Comparison of ENCODE assay signal across 15 cellular contexts in the genomic region with DNA sequence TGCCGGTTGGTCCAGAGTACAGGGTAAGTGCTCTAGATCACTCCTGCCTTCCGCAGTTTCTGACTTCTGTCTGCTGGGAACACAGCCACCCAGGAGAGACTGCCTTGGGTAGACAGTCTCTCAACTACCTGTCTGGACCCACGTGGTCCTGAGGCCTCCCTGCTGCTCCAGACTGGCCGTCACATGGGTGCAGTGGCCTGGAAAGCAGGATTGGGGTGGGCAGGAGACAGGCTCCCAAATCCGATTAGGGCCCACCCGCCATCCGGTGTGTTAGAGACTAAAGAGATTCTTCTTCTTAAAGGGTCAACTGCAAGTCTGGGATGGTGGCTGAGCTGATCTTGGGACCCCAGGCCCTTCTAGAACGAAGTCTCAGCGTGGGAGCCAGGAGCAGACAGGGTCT.
A peak's percentile ranks its signal among the peaks of the same experiment; 100 is the strongest.
DNase-seq lines count a peak whose midpoint lies in the region; ATAC-seq lines count a peak whose summit lies in the region.
"Had no signal": no experiment of that assay in that cellular context is flagged by ENCODE, and none has a peak within 500 bp of the region (broad histone marks: within the 10 kb centered on the region; RNA-seq: fewer than 3 reads in every experiment).

No MANE protein-coding gene starts in this region.

- H3K9me3 Mint-ChIP-seq in dendritic cell treated with granulocyte-macrophage colony-stimulating factor and Interleukin-4, amounts not matched to agents 40 ng/mL and 50 ng/mL, for 4 days: no peaks in the 10 kb centered on the region
- no peaks in the 10 kb centered on the region for H3K9me3 Mint-ChIP-seq in naive B cell
- H3K9me3 Mint-ChIP-seq in activated T-helper 1 cell treated with anti-CD3 and anti-CD28 coated beads, Interleukin-12 subunit alpha, Interleukin-12 subunit beta, Interleukin-2, Interleukin-4 antibody, amounts not matched to agents 30 ng/mL and 10 ng/mL and 1 ng/mL, durations not matched to agents 14 hours and 24 hours and 36 hours: no peaks in the 10 kb centered on the region

- no peaks in the 10 kb centered on the region for H3K36me3 Mint-ChIP-seq in dendritic cell treated with granulocyte-macrophage colony-stimulating factor and Interleukin-4, amounts not matched to agents 40 ng/mL and 50 ng/mL, for 4 days (ENCODE audit: low read depth)
- H3K36me3 Mint-ChIP-seq in naive B cell: no peaks in the 10 kb centered on the region
- no peaks in the 10 kb centered on the region for H3K36me3 Mint-ChIP-seq in activated T-helper 1 cell treated with anti-CD3 and anti-CD28 coated beads, Interleukin-12 subunit alpha, Interleukin-12 subunit beta, Interleukin-2, Interleukin-4 antibody, amounts not matched to agents 30 ng/mL and 10 ng/mL and 1 ng/mL, durations not matched to agents 14 hours and 24 hours and 36 hours (ENCODE audit: low read depth)

- H3K4me3 Mint-ChIP-seq in dendritic cell treated with granulocyte-macrophage colony-stimulating factor and Interleukin-4, amounts not matched to agents 40 ng/mL and 50 ng/mL, for 4 days: no peak overlapping the region
- H3K4me3 Mint-ChIP-seq in naive B cell: peak overlapping the region in 6 of 8 donors; percentile 24 to 81 (median 62)
- no peak overlapping the region for H3K4me3 Mint-ChIP-seq in activated T-helper 1 cell treated with anti-CD3 and anti-CD28 coated beads, Interleukin-12 subunit alpha, Interleukin-12 subunit beta, Interleukin-2, Interleukin-4 antibody, amounts not matched to agents 30 ng/mL and 10 ng/mL and 1 ng/mL, durations not matched to agents 14 hours and 24 hours and 36 hours

- ATAC-seq in naive B cell (ENCODE audit: low read depth in 2 of 2) (no peak), HG02840 (IDR thresholded peaks at IDR 0.05; ENCODE audit: low FRiP score, unreplicated experiment) (no peak), HG02623 (IDR thresholded peaks at IDR 0.05; ENCODE audit: unreplicated experiment) (no peak), HG03045 (IDR thresholded peaks at IDR 0.05; ENCODE audit: unreplicated experiment) (no peak)

- peak; percentile 96 for DNase-seq in NCI-H82 (lab: John Stamatoyannopoulos, UW)
- DNase-seq in naive B cell: no peak
- DNase-seq in retina: peak; percentile 45
- no peak for DNase-seq in activated T-helper 1 cell treated with anti-CD3 and anti-CD28 coated beads, Interleukin-12 subunit alpha, Interleukin-12 subunit beta, Interleukin-2, Interleukin-4 antibody, amounts not matched to agents 30 ng/mL and 10 ng/mL and 1 ng/mL, durations not matched to agents 14 hours and 24 hours and 36 hours (ENCODE audit: low spot score)
- DNase-seq: DMS153, EL, HCEC 1CT, KBM-7, NCI-H146, NCI-H2081 treated with DMSO at 0.1 percent for 48 hours, NCI-H526 had no signal

- H3K27me3 Mint-ChIP-seq in dendritic cell treated with granulocyte-macrophage colony-stimulating factor and Interleukin-4, amounts not matched to agents 40 ng/mL and 50 ng/mL, for 4 days: peaks cover 37% of the 10 kb centered on the region
- no peaks in the 10 kb centered on the region for H3K27me3 Mint-ChIP-seq in naive B cell
- peaks cover 9% of the 10 kb centered on the region for H3K27me3 Mint-ChIP-seq in activated T-helper 1 cell treated with anti-CD3 and anti-CD28 coated beads, Interleukin-12 subunit alpha, Interleukin-12 subunit beta, Interleukin-2, Interleukin-4 antibody, amounts not matched to agents 30 ng/mL and 10 ng/mL and 1 ng/mL, durations not matched to agents 14 hours and 24 hours and 36 hours (ENCODE audit: insufficient read depth)

- intact Hi-C loops in dendritic cell treated with granulocyte-macrophage colony-stimulating factor and Interleukin-4, amounts not matched to agents 40 ng/mL and 50 ng/mL, for 4 days (cut with micrococcal nuclease): no loop called here
- intact Hi-C loops in activated T-helper 1 cell treated with anti-CD3 and anti-CD28 coated beads, Interleukin-12 subunit alpha, Interleukin-12 subunit beta, Interleukin-2, Interleukin-4 antibody, amounts not matched to agents 30 ng/mL and 10 ng/mL and 1 ng/mL, durations not matched to agents 14 hours and 24 hours and 36 hours (cut with micrococcal nuclease): no loop called here

- H3K27ac Mint-ChIP-seq in dendritic cell treated with granulocyte-macrophage colony-stimulating factor and Interleukin-4, amounts not matched to agents 40 ng/mL and 50 ng/mL, for 4 days: peak overlapping the region; percentile 4
- H3K27ac Mint-ChIP-seq in naive B cell: peak overlapping the region in 1 of 6 donors; percentile 73
- no peak overlapping the region for H3K27ac Mint-ChIP-seq in activated T-helper 1 cell treated with anti-CD3 and anti-CD28 coated beads, Interleukin-12 subunit alpha, Interleukin-12 subunit beta, Interleukin-2, Interleukin-4 antibody, amounts not matched to agents 30 ng/mL and 10 ng/mL and 1 ng/mL, durations not matched to agents 14 hours and 24 hours and 36 hours

- H3K4me1 Mint-ChIP-seq in dendritic cell treated with granulocyte-macrophage colony-stimulating factor and Interleukin-4, amounts not matched to agents 40 ng/mL and 50 ng/mL, for 4 days (ENCODE audit: low read depth): peaks cover 28% of the 10 kb centered on the region
- H3K4me1 Mint-ChIP-seq in naive B cell: peaks cover 34 to 42% (median 42%) of the 10 kb centered on the region in 3 donors
- H3K4me1 Mint-ChIP-seq in activated T-helper 1 cell treated with anti-CD3 and anti-CD28 coated beads, Interleukin-12 subunit alpha, Interleukin-12 subunit beta, Interleukin-2, Interleukin-4 antibody, amounts not matched to agents 30 ng/mL and 10 ng/mL and 1 ng/mL, durations not matched to agents 14 hours and 24 hours and 36 hours (ENCODE audit: low read depth): peaks cover 5% of the 10 kb centered on the region

Comparison
In these comparisons a context has a peak if more than half of its experiments do, and no peak if none do; other contexts are left out.
1. DNase-seq: peak in NCI-H82 (single experiment) and retina (single experiment); none in naive B cell (single experiment) and activated T-helper 1 cell treated with anti-CD3 and anti-CD28 coated beads, Interleukin-12 subunit alpha, Interleukin-12 subunit beta, Interleukin-2, Interleukin-4 antibody, amounts not matched to agents 30 ng/mL and 10 ng/mL and 1 ng/mL, durations not matched to agents 14 hours and 24 hours and 36 hours (single experiment).
2. H3K4me3 Mint-ChIP-seq: peak in naive B cell (6 of 8); none in dendritic cell treated with granulocyte-macrophage colony-stimulating factor and Interleukin-4, amounts not matched to agents 40 ng/mL and 50 ng/mL, for 4 days (single experiment) and activated T-helper 1 cell treated with anti-CD3 and anti-CD28 coated beads, Interleukin-12 subunit alpha, Interleukin-12 subunit beta, Interleukin-2, Interleukin-4 antibody, amounts not matched to agents 30 ng/mL and 10 ng/mL and 1 ng/mL, durations not matched to agents 14 hours and 24 hours and 36 hours (single experiment).